In the genomic region with DNA sequence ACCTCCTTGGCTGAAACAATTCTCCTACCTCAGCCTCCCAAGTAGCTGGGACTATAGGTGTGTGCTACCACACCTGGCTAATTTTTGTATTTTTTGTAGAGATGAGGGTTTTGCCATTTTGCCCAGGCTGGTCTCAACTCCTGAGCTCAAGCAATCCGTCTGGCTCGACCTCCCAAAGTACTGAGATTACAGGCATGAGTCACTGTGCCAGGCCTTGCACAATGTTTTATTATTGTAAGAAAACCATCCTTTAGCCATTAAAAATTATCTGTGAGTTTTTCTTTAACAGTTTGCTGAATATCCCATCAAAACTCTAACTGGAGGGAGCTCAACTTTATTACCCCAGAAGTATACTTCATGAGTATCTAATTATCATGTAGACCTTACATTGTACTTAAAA, we compare ENCODE assay signal across 23 cellular contexts.
DNase-seq lines count a peak whose midpoint lies in the region; ATAC-seq and TF ChIP-seq lines count a peak whose summit lies in the region.
"Had no signal": no experiment of that assay in that cellular context is flagged by ENCODE, and none has a peak within 500 bp of the region (broad histone marks: within the 10 kb centered on the region; RNA-seq: fewer than 3 reads in every experiment).

No MANE protein-coding gene starts in this region.

- no peaks in the 10 kb centered on the region for H3K36me3 Mint-ChIP-seq in activated T-helper 2 cell treated with anti-CD3 and anti-CD28 coated beads, Interferon-gamma antibody, Interleukin-2, Interleukin-4, amounts not matched to agents 10 μg/mL and 5 μg/mL and 100 μg/mL, durations not matched to agents 14 hours and 24 hours and 36 hours (ENCODE audit: low read depth)
- H3K36me3 Mint-ChIP-seq: CD14-positive monocyte had no signal

- H3K9me3 Mint-ChIP-seq in activated T-helper 2 cell treated with anti-CD3 and anti-CD28 coated beads, Interferon-gamma antibody, Interleukin-2, Interleukin-4, amounts not matched to agents 10 μg/mL and 5 μg/mL and 100 μg/mL, durations not matched to agents 14 hours and 24 hours and 36 hours = peaks cover 16% of the 10 kb centered on the region
- H3K9me3 Mint-ChIP-seq: nephron progenitor cell had no signal

- no peak overlapping the region for H3K27ac Mint-ChIP-seq in activated T-helper 2 cell treated with anti-CD3 and anti-CD28 coated beads, Interferon-gamma antibody, Interleukin-2, Interleukin-4, amounts not matched to agents 10 μg/mL and 5 μg/mL and 100 μg/mL, durations not matched to agents 14 hours and 24 hours and 36 hours
- H3K27ac Mint-ChIP-seq: activated CD8-positive, alpha-beta T cell treated with anti-CD3 and anti-CD28 coated beads, Interleukin-2, amount 10 ng/mL, durations not matched to agents 7 days and 5 days; CD14-positive monocyte; nephron progenitor cell had no signal

- DNase-seq in A172 (ENCODE audit: low spot score) (peak; percentile 14), HT1080 (ENCODE audit: low read depth) (peak; percentile 32), astrocyte of the spinal cord (ENCODE audit: low read depth, low spot score) (peak; percentile 35), fibroblast of villous mesenchyme (ENCODE audit: low read depth) (peak; percentile 1), amniotic stem cell (lab: John Stamatoyannopoulos, UW) (no peak)
- DNase-seq in activated T-helper 2 cell treated with anti-CD3 and anti-CD28 coated beads, Interferon-gamma antibody, Interleukin-2, Interleukin-4, amounts not matched to agents 10 μg/mL and 5 μg/mL and 100 μg/mL, durations not matched to agents 14 hours and 24 hours and 36 hours (ENCODE audit: low spot score) = no peak
- DNase-seq: activated CD8-positive, alpha-beta T cell treated with anti-CD3 and anti-CD28 coated beads, Interleukin-2, amount 10 ng/mL, durations not matched to agents 7 days and 5 days; activated naive CD4-positive, alpha-beta T cell; anterior cingulate cortex; effector memory CD4-positive, alpha-beta T cell; esophagus squamous epithelium; heart left ventricle; KG1; left ventricle myocardium superior; NCI-H187 treated with DMSO at 0.1 percent for 48 hours; NCI-H748 treated with DMSO at 0.1 percent for 48 hours; nephron progenitor cell; sigmoid colon; substantia nigra had no signal

- H3K4me3 ChIP-seq in astrocyte of the spinal cord (ENCODE audit: low read depth, low read length) (no peak overlapping the region), fibroblast of villous mesenchyme (ENCODE audit: low read depth, low read length) (no peak overlapping the region)
- H3K4me3 ChIP-seq: esophagus squamous epithelium, heart left ventricle, sigmoid colon had no signal

- H3K27me3 Mint-ChIP-seq in activated T-helper 2 cell treated with anti-CD3 and anti-CD28 coated beads, Interferon-gamma antibody, Interleukin-2, Interleukin-4, amounts not matched to agents 10 μg/mL and 5 μg/mL and 100 μg/mL, durations not matched to agents 14 hours and 24 hours and 36 hours (ENCODE audit: low read depth) = no peaks in the 10 kb centered on the region

- no peak for ATAC-seq in GM21717 (IDR thresholded peaks at IDR 0.05; ENCODE audit: unreplicated experiment)
- no peak for ATAC-seq in HG03196 (IDR thresholded peaks at IDR 0.05; ENCODE audit: unreplicated experiment)
- ATAC-seq: activated CD4-positive, CD25-positive, alpha-beta regulatory T cell treated with anti-CD3 and anti-CD28 coated beads, Interleukin-2, amount 50 U/mL, for 24 hours; activated CD8-positive, alpha-beta T cell treated with anti-CD3 and anti-CD28 coated beads, Interleukin-2, amount 10 ng/mL, durations not matched to agents 7 days and 5 days; heart left ventricle; left ventricle myocardium superior had no signal

- no peak for TF ChIP-seq CTCF in astrocyte of the spinal cord (IDR thresholded peaks at IDR 0.05; ENCODE audit: low read depth, low read length)
- TF ChIP-seq CTCF in fibroblast of villous mesenchyme (IDR thresholded peaks at IDR 0.05; ENCODE audit: insufficient read depth, low read depth, low read length) = no peak

- in situ Hi-C loops in astrocyte of the spinal cord (cut with HindIII; ENCODE audit: low sequenced_read_pairs) = no loop called here

- intact Hi-C loops in activated T-helper 2 cell treated with anti-CD3 and anti-CD28 coated beads, Interferon-gamma antibody, Interleukin-2, Interleukin-4, amounts not matched to agents 10 μg/mL and 5 μg/mL and 100 μg/mL, durations not matched to agents 14 hours and 24 hours and 36 hours (cut with micrococcal nuclease) = no loop called here

- no peak overlapping the region for H3K4me3 Mint-ChIP-seq in activated T-helper 2 cell treated with anti-CD3 and anti-CD28 coated beads, Interferon-gamma antibody, Interleukin-2, Interleukin-4, amounts not matched to agents 10 μg/mL and 5 μg/mL and 100 μg/mL, durations not matched to agents 14 hours and 24 hours and 36 hours (ENCODE audit: low read depth)
- H3K4me3 Mint-ChIP-seq: activated CD8-positive, alpha-beta T cell treated with anti-CD3 and anti-CD28 coated beads, Interleukin-2, amount 10 ng/mL, durations not matched to agents 7 days and 5 days; CD14-positive monocyte; nephron progenitor cell had no signal

- H3K4me1 Mint-ChIP-seq in activated T-helper 2 cell treated with anti-CD3 and anti-CD28 coated beads, Interferon-gamma antibody, Interleukin-2, Interleukin-4, amounts not matched to agents 10 μg/mL and 5 μg/mL and 100 μg/mL, durations not matched to agents 14 hours and 24 hours and 36 hours (ENCODE audit: low read depth) = no peaks in the 10 kb centered on the region
- H3K4me1 Mint-ChIP-seq: CD14-positive monocyte had no signal

Comparison
In these comparisons a context has a peak if more than half of its experiments do, and no peak if none do; other contexts are left out.
1. DNase-seq: peak in A172 (single experiment), HT1080 (single experiment), astrocyte of the spinal cord (single experiment) and fibroblast of villous mesenchyme (single experiment); none in activated T-helper 2 cell treated with anti-CD3 and anti-CD28 coated beads, Interferon-gamma antibody, Interleukin-2, Interleukin-4, amounts not matched to agents 10 μg/mL and 5 μg/mL and 100 μg/mL, durations not matched to agents 14 hours and 24 hours and 36 hours (single experiment) and amniotic stem cell (single experiment).